34 cellular contexts compared by ENCODE assay signal in genomic region chr18:23675236-23675635, GRCh38.
"Had no signal": no experiment of that assay in that cellular context is flagged by ENCODE, and none has a peak within 500 bp of the region (broad histone marks: within the 10 kb centered on the region; RNA-seq: fewer than 3 reads in every experiment).

No MANE protein-coding gene starts in this region.

- H3K4me3 ChIP-seq: MG63 had no signal

- H3K27me3 ChIP-seq: MG63 had no signal

- H3K9me3 ChIP-seq: MG63 had no signal

- H3K27ac ChIP-seq: KMS-11 had no signal

- H3K36me3 ChIP-seq: MG63 had no signal

- DNase-seq: Karpas-422, Kasumi-1, KG1, MG63, MM.1S, MV-4-11, NCI-H1048, NCI-H1092, NCI-H1092 treated with DMSO at 0.1 percent for 48 hours, NCI-H1105, NCI-H1105 treated with DMSO at 0.1 percent for 48 hours, NCI-H1417, NCI-H1417 treated with DMSO at 0.1 percent for 48 hours, NCI-H1436, NCI-H1436 treated with DMSO at 0.1 percent for 48 hours, NCI-H146, NCI-H1694, NCI-H1694 treated with DMSO at 0.1 percent for 48 hours, NCI-H187, NCI-H187 treated with DMSO at 0.1 percent for 48 hours, NCI-H1930, NCI-H2029, NCI-H2029 treated with DMSO at 0.1 percent for 48 hours, NCI-H2081, NCI-H2081 treated with DMSO at 0.1 percent for 48 hours, NCI-H2107, NCI-H2171, NCI-H2171 treated with DMSO at 0.1 percent for 48 hours, NCI-H2227 treated with DMSO at 0.1 percent for 48 hours, NCI-H226, NCI-H345, NCI-H446, NCI-H446 treated with DMSO at 0.1 percent for 48 hours had no signal
